1 cellular context compared by ENCODE assay signal in the genomic region with DNA sequence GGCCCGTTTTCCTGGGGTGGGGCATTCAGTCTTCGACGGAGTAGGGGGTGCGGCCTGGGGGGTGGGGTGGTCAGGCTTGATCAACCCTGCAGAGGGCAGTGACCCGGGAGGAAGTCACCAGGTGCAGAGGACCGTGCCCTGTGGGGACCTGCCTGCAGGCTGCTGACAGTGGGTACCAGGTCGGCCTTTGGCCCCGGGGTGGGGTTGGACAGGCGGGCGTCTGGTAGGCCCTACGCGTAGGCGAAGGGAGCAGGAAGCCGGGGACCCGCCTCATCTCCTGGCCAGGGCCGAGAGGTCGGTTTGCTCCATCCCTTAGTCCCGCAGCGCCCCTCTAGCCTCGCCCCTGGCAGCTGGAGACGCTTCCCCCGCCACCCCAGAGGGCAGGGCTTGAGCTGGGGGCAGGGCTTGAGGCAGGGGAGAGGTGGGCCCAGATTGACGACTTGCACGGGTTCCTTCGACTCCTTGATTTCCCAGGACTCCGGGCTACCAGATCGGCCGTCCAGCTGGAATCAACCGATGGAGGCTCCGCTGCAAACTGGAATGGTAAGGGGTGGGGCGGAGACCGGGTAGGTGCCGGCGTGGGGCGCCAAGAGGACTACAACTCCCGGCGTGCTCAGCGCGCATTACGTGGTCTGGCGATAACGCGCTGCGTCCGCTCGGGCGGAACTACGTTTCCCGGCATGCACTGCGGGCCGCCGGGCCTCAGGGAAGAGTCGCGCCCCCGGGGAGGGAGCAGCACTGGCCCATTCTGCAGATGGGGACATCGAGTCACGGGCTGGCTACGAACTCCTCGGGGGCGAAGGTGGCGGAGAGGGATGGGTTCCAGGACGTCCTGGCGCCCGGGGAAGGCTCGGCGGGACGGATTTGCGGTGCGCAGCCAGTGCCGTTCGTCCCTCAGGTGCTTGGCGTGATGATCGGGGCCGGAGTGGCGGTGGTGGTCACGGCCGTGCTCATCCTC.
TF ChIP-seq lines count a peak whose summit lies in the region.

PNPLA6 (plus strand) TSS at position 683 of the 958 bp plus-strand sequence; CDS start at position 755, 72 bp downstream.

TF ChIP-seq in IMR-90, 13 proteins besides CTCF, POLR2A, EP300 and RAD21 (continued from another document):
- TF ChIP-seq CEBPB (IDR thresholded peaks at IDR 0.05; ENCODE audit: low read depth, low read length) (no peak), MAZ (IDR thresholded peaks at IDR 0.05; ENCODE audit: borderline replicate concordance, low read depth, low read length) (peak; percentile 93), SMC3 (IDR thresholded peaks at IDR 0.05; ENCODE audit: low read depth, low read length) (no peak), BHLHE40 (IDR thresholded peaks at IDR 0.05; ENCODE audit: low read depth, low read length) (no peak), FOS (IDR thresholded peaks at IDR 0.05; ENCODE audit: low read depth, low read length) (no peak)
TF ChIP-seq in IMR-90: peak in this region for 3.
